In the genomic region with DNA sequence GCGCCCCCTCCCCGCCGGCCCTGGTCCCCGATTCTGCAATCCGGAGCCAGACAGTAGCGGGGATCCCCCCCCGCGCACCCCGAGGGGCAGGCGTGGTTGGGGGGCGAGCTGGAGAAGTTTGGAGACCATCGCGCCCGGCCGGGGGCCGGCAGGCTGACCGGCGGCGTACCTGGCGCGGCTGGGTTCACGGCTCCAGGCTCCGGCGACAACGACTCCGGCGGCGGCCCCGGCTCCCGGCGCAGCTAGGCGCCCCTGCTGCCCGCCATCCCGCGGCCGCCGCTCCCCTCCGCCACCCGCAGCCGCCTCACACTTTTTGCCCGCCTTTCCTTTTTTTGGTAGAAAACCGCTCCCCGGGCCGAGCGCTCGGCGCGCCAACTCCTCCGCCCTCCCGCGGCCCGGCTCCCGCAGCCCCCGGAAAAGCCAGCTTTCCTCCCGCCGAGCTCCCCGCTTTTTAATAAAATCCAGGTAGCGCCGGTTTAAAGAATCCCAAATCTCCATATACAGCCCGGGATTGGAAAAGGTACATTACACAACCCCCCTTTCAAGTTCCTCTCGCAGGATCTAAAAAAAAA, we compare ENCODE assay signal across 8 cellular contexts. TPM values are rescaled to one million over a fixed set of nuclear protein-coding genes. Genes with fewer than 3 reads are reported as not detected.
A peak's percentile ranks its signal among the peaks of the same experiment; 100 is the strongest.
DNase-seq lines count a peak whose midpoint lies in the region; ATAC-seq, FAIRE-seq and TF ChIP-seq lines count a peak whose summit lies in the region.

A gene with protein sequence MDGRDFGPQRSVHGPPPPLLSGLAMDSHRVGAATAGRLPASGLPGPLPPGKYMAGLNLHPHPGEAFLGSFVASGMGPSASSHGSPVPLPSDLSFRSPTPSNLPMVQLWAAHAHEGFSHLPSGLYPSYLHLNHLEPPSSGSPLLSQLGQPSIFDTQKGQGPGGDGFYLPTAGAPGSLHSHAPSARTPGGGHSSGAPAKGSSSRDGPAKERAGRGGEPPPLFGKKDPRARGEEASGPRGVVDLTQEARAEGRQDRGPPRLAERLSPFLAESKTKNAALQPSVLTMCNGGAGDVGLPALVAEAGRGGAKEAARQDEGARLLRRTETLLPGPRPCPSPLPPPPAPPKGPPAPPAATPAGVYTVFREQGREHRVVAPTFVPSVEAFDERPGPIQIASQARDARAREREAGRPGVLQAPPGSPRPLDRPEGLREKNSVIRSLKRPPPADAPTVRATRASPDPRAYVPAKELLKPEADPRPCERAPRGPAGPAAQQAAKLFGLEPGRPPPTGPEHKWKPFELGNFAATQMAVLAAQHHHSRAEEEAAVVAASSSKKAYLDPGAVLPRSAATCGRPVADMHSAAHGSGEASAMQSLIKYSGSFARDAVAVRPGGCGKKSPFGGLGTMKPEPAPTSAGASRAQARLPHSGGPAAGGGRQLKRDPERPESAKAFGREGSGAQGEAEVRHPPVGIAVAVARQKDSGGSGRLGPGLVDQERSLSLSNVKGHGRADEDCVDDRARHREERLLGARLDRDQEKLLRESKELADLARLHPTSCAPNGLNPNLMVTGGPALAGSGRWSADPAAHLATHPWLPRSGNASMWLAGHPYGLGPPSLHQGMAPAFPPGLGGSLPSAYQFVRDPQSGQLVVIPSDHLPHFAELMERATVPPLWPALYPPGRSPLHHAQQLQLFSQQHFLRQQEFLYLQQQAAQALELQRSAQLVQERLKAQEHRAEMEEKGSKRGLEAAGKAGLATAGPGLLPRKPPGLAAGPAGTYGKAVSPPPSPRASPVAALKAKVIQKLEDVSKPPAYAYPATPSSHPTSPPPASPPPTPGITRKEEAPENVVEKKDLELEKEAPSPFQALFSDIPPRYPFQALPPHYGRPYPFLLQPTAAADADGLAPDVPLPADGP (N-terminal part only) (minus strand): TSS at position 563 of the 572 bp plus-strand sequence. CDS start 2,588 bp downstream, outside the sequence.

- H3K9me3 Mint-ChIP-seq in stimulated activated naive CD8-positive, alpha-beta T cell treated with anti-CD3 and anti-CD28 coated beads, Interleukin-15, Interleukin-2, amounts not matched to agents 100 ng/mL and 50 ng/mL, for 24 hours = no peaks in the 10 kb centered on the region

- ATAC-seq in left lobe of liver = no peak
- ATAC-seq in HG03460 (IDR thresholded peaks at IDR 0.05; ENCODE audit: unreplicated experiment) = no peak

- peak within 1 kb of the TSS; percentile 65 for H3K4me2 ChIP-seq in OCI-LY1 (ENCODE audit: low read length)

- DNase-seq in GM06990 (ENCODE audit: extremely low read depth, insufficient read length) = no peak
- DNase-seq in bronchial epithelial cell (ENCODE audit: low read depth) = no peak
- DNase-seq in left lobe of liver (ENCODE audit: low spot score) = peak; percentile 69
- no peak for DNase-seq in RKO (ENCODE audit: low spot score)
- DNase-seq in GM19238 (ENCODE audit: insufficient read length, low spot score) = no peak

- no peaks in the 10 kb centered on the region for H3K9me2 ChIP-seq in OCI-LY1 (ENCODE audit: low read depth, low read length)

- peaks cover 69% of the 10 kb centered on the region for H3K27me3 Mint-ChIP-seq in stimulated activated naive CD8-positive, alpha-beta T cell treated with anti-CD3 and anti-CD28 coated beads, Interleukin-15, Interleukin-2, amounts not matched to agents 100 ng/mL and 50 ng/mL, for 24 hours

- H3F3A ChIP-seq in OCI-LY1 (ENCODE audit: insufficient read depth, low read length) = no peaks in the 10 kb centered on the region

- H3K4me1 Mint-ChIP-seq in stimulated activated naive CD8-positive, alpha-beta T cell treated with anti-CD3 and anti-CD28 coated beads, Interleukin-15, Interleukin-2, amounts not matched to agents 100 ng/mL and 50 ng/mL, for 24 hours (ENCODE audit: low read depth) = peaks cover 56% of the 10 kb centered on the region

- no peak for FAIRE-seq in bronchial epithelial cell (lab: Jason Lieb, UNC)

- no peaks in the 10 kb centered on the region for H3K79me2 ChIP-seq in OCI-LY1 (ENCODE audit: insufficient read depth, low read length)

- H3K4me3 Mint-ChIP-seq in stimulated activated naive CD8-positive, alpha-beta T cell treated with anti-CD3 and anti-CD28 coated beads, Interleukin-15, Interleukin-2, amounts not matched to agents 100 ng/mL and 50 ng/mL, for 24 hours = peak within 1 kb of the TSS; percentile 77

- peak within 1 kb of the TSS; percentile 56 for H3K4me3 ChIP-seq in GM06990 (replicated peaks; ENCODE audit: low read depth, low read length)
- peak within 1 kb of the TSS; percentile 53 for H3K4me3 ChIP-seq in OCI-LY1 (ENCODE audit: low read depth, low read length, poor library complexity, severe bottlenecking)
- peak within 1 kb of the TSS; percentile 86 for H3K4me3 ChIP-seq in bronchial epithelial cell (ENCODE audit: low read depth, low read length)

- no peaks in the 10 kb centered on the region for H3K36me3 ChIP-seq in GM06990 (ENCODE audit: control insufficient read depth, insufficient read depth, low read length)
- no peaks in the 10 kb centered on the region for H3K36me3 ChIP-seq in OCI-LY1 (ENCODE audit: insufficient read depth, low read length)
- no peaks in the 10 kb centered on the region for H3K36me3 ChIP-seq in bronchial epithelial cell (ENCODE audit: control insufficient read depth, insufficient read depth, low read length)

- TF ChIP-seq CTCF in GM06990 (IDR thresholded peaks at IDR 0.05; ENCODE audit: insufficient read depth, low read length, poor library complexity, severe bottlenecking) = no peak
- no peak for TF ChIP-seq CTCF in OCI-LY1 (IDR thresholded peaks at IDR 0.05; ENCODE audit: low read length)
- TF ChIP-seq CTCF in bronchial epithelial cell (IDR thresholded peaks at IDR 0.05; ENCODE audit: insufficient read depth, low read length, severe bottlenecking) = no peak

- H3K27ac Mint-ChIP-seq in stimulated activated naive CD8-positive, alpha-beta T cell treated with anti-CD3 and anti-CD28 coated beads, Interleukin-15, Interleukin-2, amounts not matched to agents 100 ng/mL and 50 ng/mL, for 24 hours = peak within 1 kb of the TSS; percentile 49

- H3K27me3 ChIP-seq in GM06990 (replicated peaks; ENCODE audit: control insufficient read depth, insufficient read depth, low read length) (peaks cover 6% of the 10 kb centered on the region), OCI-LY1 (ENCODE audit: insufficient read depth, low read length) (peaks cover 30% of the 10 kb centered on the region), bronchial epithelial cell (ENCODE audit: control insufficient read depth, insufficient read depth, low read length) (no peaks in the 10 kb centered on the region)

- peaks cover 23% of the 10 kb centered on the region for H3K4me1 ChIP-seq in OCI-LY1 (ENCODE audit: insufficient read depth, low read length, severe bottlenecking)

- peak within 1 kb of the TSS; percentile 45; the same call in 1 of the 2 replicates for H3K9ac ChIP-seq in OCI-LY1 (ENCODE audit: low read length)

- H3K36me3 Mint-ChIP-seq in stimulated activated naive CD8-positive, alpha-beta T cell treated with anti-CD3 and anti-CD28 coated beads, Interleukin-15, Interleukin-2, amounts not matched to agents 100 ng/mL and 50 ng/mL, for 24 hours (ENCODE audit: low read depth) = no peaks in the 10 kb centered on the region

- no peaks in the 10 kb centered on the region for H4K20me1 ChIP-seq in OCI-LY1 (ENCODE audit: insufficient read depth, low read length)

- no peaks in the 10 kb centered on the region for H3K9me3 ChIP-seq in OCI-LY1 (ENCODE audit: low read length)

- H3K27ac ChIP-seq in OCI-LY1 (ENCODE audit: low read depth, low read length, poor library complexity, severe bottlenecking) = no peak within 1 kb of the TSS

- H2AFZ ChIP-seq in OCI-LY1 (ENCODE audit: low read length) = no peak within 1 kb of the TSS

RNA-seq across cellular contexts. Expression of the gene that starts here (rescaled TPM):
- total RNA-seq in bronchial epithelial cell (29.0 and 53.0 TPM in 2 replicates), left lobe of liver (35.4 TPM)
